ENCODE assay signal across 8 cellular contexts in genomic region chr1:101506541-101507164, GRCh38.
DNase-seq lines count a peak whose midpoint lies in the region; ATAC-seq lines count a peak whose summit lies in the region.

No MANE protein-coding gene starts in this region.

- ATAC-seq in GM18870 (IDR thresholded peaks at IDR 0.05; ENCODE audit: unreplicated experiment) (peak; percentile 68), HG03175 (IDR thresholded peaks at IDR 0.05; ENCODE audit: unreplicated experiment) (peak; percentile 82)
- peak; percentile 63 for ATAC-seq in activated naive CD8-positive, alpha-beta T cell treated with anti-CD3 and anti-CD28 coated beads, Interleukin-2, amount 50 U/mL, for 24 hours
- ATAC-seq in activated CD8-positive, alpha-beta memory T cell treated with anti-CD3 and anti-CD28 coated beads, Interleukin-2, amount 10 ng/mL, durations not matched to agents 7 days and 5 days = no peak

- no peaks in the 10 kb centered on the region for H3K9me3 Mint-ChIP-seq in activated naive CD8-positive, alpha-beta T cell treated with anti-CD3 and anti-CD28 coated beads, Interleukin-2, amount 50 U/mL, for 24 hours
- no peaks in the 10 kb centered on the region for H3K9me3 Mint-ChIP-seq in activated CD8-positive, alpha-beta memory T cell treated with anti-CD3 and anti-CD28 coated beads, Interleukin-2, amount 10 ng/mL, durations not matched to agents 7 days and 5 days (ENCODE audit: low read depth)

- no peaks in the 10 kb centered on the region for H3K4me1 Mint-ChIP-seq in activated naive CD8-positive, alpha-beta T cell treated with anti-CD3 and anti-CD28 coated beads, Interleukin-2, amount 50 U/mL, for 24 hours
- H3K4me1 Mint-ChIP-seq in activated CD8-positive, alpha-beta memory T cell treated with anti-CD3 and anti-CD28 coated beads, Interleukin-2, amount 10 ng/mL, durations not matched to agents 7 days and 5 days = no peaks in the 10 kb centered on the region

- no peak overlapping the region for H3K4me3 Mint-ChIP-seq in activated naive CD8-positive, alpha-beta T cell treated with anti-CD3 and anti-CD28 coated beads, Interleukin-2, amount 50 U/mL, for 24 hours
- no peak overlapping the region for H3K4me3 Mint-ChIP-seq in activated CD8-positive, alpha-beta memory T cell treated with anti-CD3 and anti-CD28 coated beads, Interleukin-2, amount 10 ng/mL, durations not matched to agents 7 days and 5 days

- no peak overlapping the region for H3K27ac Mint-ChIP-seq in activated naive CD8-positive, alpha-beta T cell treated with anti-CD3 and anti-CD28 coated beads, Interleukin-2, amount 50 U/mL, for 24 hours
- H3K27ac Mint-ChIP-seq in activated CD8-positive, alpha-beta memory T cell treated with anti-CD3 and anti-CD28 coated beads, Interleukin-2, amount 10 ng/mL, durations not matched to agents 7 days and 5 days = no peak overlapping the region

- DNase-seq in COLO829 (ENCODE audit: low spot score) (peak; percentile 59), NOMO-1 treated with DMSO at 0.1 percent for 48 hours (lab: John Stamatoyannopoulos, UW; ENCODE audit: unreplicated experiment) (peak; percentile 6), iPS-NIHi7 (ENCODE audit: extremely low spot score) (peak; percentile 56)
- DNase-seq in activated naive CD8-positive, alpha-beta T cell treated with anti-CD3 and anti-CD28 coated beads, Interleukin-2, amount 50 U/mL, for 24 hours = peak; percentile 38
- DNase-seq in stimulated activated CD4-positive, alpha-beta T cell treated with anti-CD3 and anti-CD28 coated beads, TNF-alpha, amount 100 ng/mL, for 48 hours (ENCODE audit: low read depth in 3 of 3) = peak in 2 of 3 donors; percentile 24 to 36
- DNase-seq in activated CD8-positive, alpha-beta memory T cell treated with anti-CD3 and anti-CD28 coated beads, Interleukin-2, amount 10 ng/mL, durations not matched to agents 7 days and 5 days = no peak

- CTCF ChIA-PET in activated CD8-positive, alpha-beta memory T cell treated with anti-CD3 and anti-CD28 coated beads, Interleukin-2, amount 10 ng/mL, durations not matched to agents 7 days and 5 days (lab: Charles Lee) = interaction anchor here (1.2 to 1.6 kb wide), 7 partner anchors 21 to 586 kb away, joined by 3 to 5 read pairs (median 4); no protein-coding TSS in a partner anchor

- H3K36me3 Mint-ChIP-seq in activated naive CD8-positive, alpha-beta T cell treated with anti-CD3 and anti-CD28 coated beads, Interleukin-2, amount 50 U/mL, for 24 hours (ENCODE audit: low read depth) = no peaks in the 10 kb centered on the region
- no peaks in the 10 kb centered on the region for H3K36me3 Mint-ChIP-seq in activated CD8-positive, alpha-beta memory T cell treated with anti-CD3 and anti-CD28 coated beads, Interleukin-2, amount 10 ng/mL, durations not matched to agents 7 days and 5 days

- H3K27me3 Mint-ChIP-seq in activated naive CD8-positive, alpha-beta T cell treated with anti-CD3 and anti-CD28 coated beads, Interleukin-2, amount 50 U/mL, for 24 hours = no peaks in the 10 kb centered on the region
- peaks cover 2% of the 10 kb centered on the region for H3K27me3 Mint-ChIP-seq in activated CD8-positive, alpha-beta memory T cell treated with anti-CD3 and anti-CD28 coated beads, Interleukin-2, amount 10 ng/mL, durations not matched to agents 7 days and 5 days
